Comparison of ENCODE assay signal across 18 cellular contexts in genomic region chr6:147126618-147127022, GRCh38.
A peak's percentile ranks its signal among the peaks of the same experiment; 100 is the strongest.
DNase-seq lines count a peak whose midpoint lies in the region; ATAC-seq and TF ChIP-seq lines count a peak whose summit lies in the region.
"Had no signal": no experiment of that assay in that cellular context is flagged by ENCODE, and none has a peak within 500 bp of the region (broad histone marks: within the 10 kb centered on the region; RNA-seq: fewer than 3 reads in every experiment).

No MANE protein-coding gene starts in this region.

- peaks cover 12% of the 10 kb centered on the region for H3K4me1 ChIP-seq in SJCRH30
- H3K4me1 ChIP-seq in upper lobe of right lung, result no peaks in the 10 kb centered on the region
- no peaks in the 10 kb centered on the region; a peak in 1 of 4 replicates for H3K4me1 ChIP-seq in SK-N-SH (ENCODE audit: control insufficient read depth in 1 of 2, insufficient read depth in 2 of 2, low read depth in 1 of 2, low read length in 1 of 2)
- H3K4me1 ChIP-seq: testis had no signal

- 85% methylated on average over 6 of the region's 6 CpGs for WGBS in SK-N-SH (ENCODE audit: low lambda C conversion rate)

- no peaks in the 10 kb centered on the region for H3K9me2 ChIP-seq in SK-N-SH

- no peaks in the 10 kb centered on the region for H3K27me3 Mint-ChIP-seq in nephron (ENCODE audit: low read depth)

- no peak overlapping the region for H2AFZ ChIP-seq in SK-N-SH (ENCODE audit: low read depth)

- intact Hi-C loops in upper lobe of right lung (cut with DNase I), result no loop called here

- no peaks in the 10 kb centered on the region for H3K36me3 ChIP-seq in SJCRH30
- H3K36me3 ChIP-seq in upper lobe of right lung, result no peaks in the 10 kb centered on the region
- no peaks in the 10 kb centered on the region for H3K36me3 ChIP-seq in SK-N-SH (replicated peaks in 1 of 2; ENCODE audit: control insufficient read depth in 1 of 2, insufficient read depth in 2 of 2, low read length in 1 of 2)

- DNase-seq in SJCRH30, result peak; percentile 59 to 65
- peak; percentile 66 for DNase-seq in fibroblast of villous mesenchyme (ENCODE audit: low read depth)
- no peak for DNase-seq in upper lobe of right lung
- no peak for DNase-seq in NCI-H187 (lab: John Stamatoyannopoulos, UW)
- DNase-seq in hepatic stellate cell (ENCODE audit: low spot score), result no peak
- no peak for DNase-seq in SK-N-SH
- DNase-seq: activated CD4-positive, alpha-beta T cell treated with anti-CD3 and anti-CD28 coated beads for 1 hour; AML-193; COR-L47; kidney glomerular epithelial cell; NCI-H146; NCI-H774; T1000; testis had no signal

- H4K20me1 ChIP-seq in SK-N-SH (ENCODE audit: insufficient read depth), result no peaks in the 10 kb centered on the region

- peaks cover 12% of the 10 kb centered on the region for H3K4me1 Mint-ChIP-seq in nephron
- H3K4me1 Mint-ChIP-seq: stimulated activated effector memory CD8-positive, alpha-beta T cell treated with anti-CD3 and anti-CD28 coated beads, Interleukin-12 subunit alpha, Interleukin-12 subunit beta, amount 100 ng/mL, for 72 hours had no signal

- CTCF ChIA-PET in SK-N-SH (lab: Yijun Ruan, JAX), result no interaction called here

- no peaks in the 10 kb centered on the region for H3K79me2 ChIP-seq in SK-N-SH (ENCODE audit: insufficient read depth)

- H3K9me3 ChIP-seq in SJCRH30 (replicated peaks) (no peaks in the 10 kb centered on the region), upper lobe of right lung (no peaks in the 10 kb centered on the region), SK-N-SH (no peaks in the 10 kb centered on the region)
- H3K9me3 ChIP-seq: testis had no signal

- peaks cover 2% of the 10 kb centered on the region for H3F3A ChIP-seq in SK-N-SH (replicated peaks; ENCODE audit: insufficient read depth)

- H3K4me2 ChIP-seq in SK-N-SH, result no peak overlapping the region

- no peak for TF ChIP-seq RAD21 in SK-N-SH (IDR thresholded peaks at IDR 0.05; ENCODE audit: low read length)

- H3K27me3 ChIP-seq in SJCRH30, result no peaks in the 10 kb centered on the region
- no peaks in the 10 kb centered on the region for H3K27me3 ChIP-seq in upper lobe of right lung
- no peaks in the 10 kb centered on the region for H3K27me3 ChIP-seq in SK-N-SH (ENCODE audit: insufficient read depth)
- H3K27me3 ChIP-seq: testis had no signal

- TF ChIP-seq EP300 in SK-N-SH (IDR thresholded peaks at IDR 0.05; ENCODE audit: borderline replicate concordance in 1 of 2, low read depth in 1 of 2, low read length in 1 of 2), result no peak

- peak; percentile 74 for ATAC-seq in upper lobe of right lung
- ATAC-seq: HepG2; stimulated activated effector memory CD8-positive, alpha-beta T cell treated with anti-CD3 and anti-CD28 coated beads, Interleukin-12 subunit alpha, Interleukin-12 subunit beta, amount 100 ng/mL, for 72 hours had no signal

- peak overlapping the region in 2 of 3 experiments; percentile 53 to 60 for H3K27ac Mint-ChIP-seq in nephron
- H3K27ac Mint-ChIP-seq: activated naive CD8-positive, alpha-beta T cell; stimulated activated effector memory CD8-positive, alpha-beta T cell treated with anti-CD3 and anti-CD28 coated beads, Interleukin-12 subunit alpha, Interleukin-12 subunit beta, amount 100 ng/mL, for 72 hours had no signal

- H3K9me3 Mint-ChIP-seq in nephron, result no peaks in the 10 kb centered on the region
- H3K9me3 Mint-ChIP-seq: stimulated activated effector memory CD8-positive, alpha-beta T cell treated with anti-CD3 and anti-CD28 coated beads, Interleukin-12 subunit alpha, Interleukin-12 subunit beta, amount 100 ng/mL, for 72 hours had no signal

- no peaks in the 10 kb centered on the region for H3K36me3 Mint-ChIP-seq in nephron (ENCODE audit: low read depth)
- H3K36me3 Mint-ChIP-seq: activated naive CD8-positive, alpha-beta T cell; stimulated activated effector memory CD8-positive, alpha-beta T cell treated with anti-CD3 and anti-CD28 coated beads, Interleukin-12 subunit alpha, Interleukin-12 subunit beta, amount 100 ng/mL, for 72 hours had no signal

- H3K27ac ChIP-seq in SJCRH30 (peak overlapping the region; percentile 23), upper lobe of right lung (no peak overlapping the region), SK-N-SH (ENCODE audit: low read depth in 2 of 2, low read length in 1 of 2) (no peak overlapping the region)
- H3K27ac ChIP-seq: testis had no signal

- H3K4me3 Mint-ChIP-seq in nephron, result peak overlapping the region in 1 of 3 experiments; percentile 41
- H3K4me3 Mint-ChIP-seq: activated naive CD8-positive, alpha-beta T cell; stimulated activated effector memory CD8-positive, alpha-beta T cell treated with anti-CD3 and anti-CD28 coated beads, Interleukin-12 subunit alpha, Interleukin-12 subunit beta, amount 100 ng/mL, for 72 hours had no signal

- no peak overlapping the region for H3K4me3 ChIP-seq in SJCRH30
- no peak overlapping the region for H3K4me3 ChIP-seq in fibroblast of villous mesenchyme (ENCODE audit: low read depth, low read length)
- H3K4me3 ChIP-seq in upper lobe of right lung, result no peak overlapping the region
- no peak overlapping the region for H3K4me3 ChIP-seq in SK-N-SH (ENCODE audit: low read depth in 2 of 2, low read length in 1 of 2)
- H3K4me3 ChIP-seq: testis had no signal

- POLR2A ChIA-PET in SK-N-SH (lab: Yijun Ruan, JAX), result no interaction called here

- no peak for TF ChIP-seq CTCF in fibroblast of villous mesenchyme (IDR thresholded peaks at IDR 0.05; ENCODE audit: insufficient read depth, low read depth, low read length)
- no peak for TF ChIP-seq CTCF in nephron (IDR thresholded peaks at IDR 0.05; ENCODE audit: unreplicated experiment in 3 of 3)
- no peak for TF ChIP-seq CTCF in upper lobe of right lung (IDR thresholded peaks at IDR 0.05)
- no peak for TF ChIP-seq CTCF in SK-N-SH (IDR thresholded peaks at IDR 0.05)

- H3K9ac ChIP-seq in SK-N-SH, result no peak overlapping the region

TF ChIP-seq in SK-N-SH, 30 proteins besides CTCF, POLR2A, EP300 and RAD21:
- TF ChIP-seq RCOR1 (IDR thresholded peaks at IDR 0.05; ENCODE audit: low read length) (no peak), MXI1 (IDR thresholded peaks at IDR 0.05; ENCODE audit: low read depth, low read length) (no peak)

Comparison
In these comparisons a context has a peak if more than half of its experiments do, and no peak if none do; other contexts are left out.
1. DNase-seq: peak in SJCRH30 (2 of 2) and fibroblast of villous mesenchyme (single experiment); none in upper lobe of right lung (single experiment), NCI-H187 (0 of 2), hepatic stellate cell (single experiment) and SK-N-SH (single experiment).